Comparison of ENCODE assay signal across 12 cellular contexts in the genomic region with DNA sequence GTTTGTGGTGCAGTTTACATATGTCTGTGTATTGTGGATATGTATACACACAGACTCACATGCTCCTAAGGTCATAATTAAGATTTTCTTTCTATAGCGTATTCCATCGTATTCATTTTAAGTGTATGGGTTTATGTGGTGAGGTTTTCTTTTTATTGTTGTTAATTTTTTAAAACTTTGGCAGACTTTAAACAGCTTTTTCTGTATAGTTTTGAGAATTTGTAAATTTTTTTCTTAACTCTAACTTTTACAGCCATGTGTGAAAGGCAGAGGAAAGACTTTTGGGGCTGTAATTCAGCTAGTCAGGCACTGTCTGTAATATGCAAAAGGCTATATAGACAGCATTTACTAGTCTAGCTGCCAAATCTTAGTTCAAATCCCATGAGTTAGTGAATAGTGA. TPM values are rescaled to one million over a fixed set of nuclear protein-coding genes. Genes with fewer than 3 reads are reported as not detected.
A peak's percentile ranks its signal among the peaks of the same experiment; 100 is the strongest.
DNase-seq lines count a peak whose midpoint lies in the region; ATAC-seq and TF ChIP-seq lines count a peak whose summit lies in the region.
"Had no signal": no experiment of that assay in that cellular context is flagged by ENCODE, and none has a peak within 500 bp of the region (broad histone marks: within the 10 kb centered on the region; RNA-seq: fewer than 3 reads in every experiment).

No MANE protein-coding gene starts in this region.

- H3K27me3 ChIP-seq in BE2C (no peaks in the 10 kb centered on the region), neuron (ENCODE audit: insufficient read depth, low read length) (no peaks in the 10 kb centered on the region), gastrocnemius medialis (no peaks in the 10 kb centered on the region)

- DNase-seq in BE2C, result no peak
- peak; percentile 20 for DNase-seq in NCI-H69 (lab: John Stamatoyannopoulos, UW)
- DNase-seq in epithelial cell of esophagus (ENCODE audit: low read depth), result no peak
- DNase-seq in activated CD4-positive, alpha-beta T cell treated with anti-CD3 and anti-CD28 coated beads for 1 hour, result no peak
- no peak for DNase-seq in NCI-H146 (lab: John Stamatoyannopoulos, UW)
- no peak for DNase-seq in retina
- DNase-seq in gastrocnemius medialis, result no peak
- DNase-seq: activated T-cell treated with anti-CD3 and anti-CD28 coated beads, Interleukin-2, amount 50 U/mL, for 72 hours; cerebellar nuclear complex; KG1 had no signal

- TF ChIP-seq CTCF in BE2C (IDR thresholded peaks at IDR 0.05; ENCODE audit: low read depth, low read length) (no peak), epithelial cell of esophagus (IDR thresholded peaks at IDR 0.05; ENCODE audit: insufficient read depth, low read depth, low read length, missing control alignments) (no peak), gastrocnemius medialis (IDR thresholded peaks at IDR 0.05 in 4 of 5, conservative IDR thresholded peaks at IDR 0.05 in 1 of 5) (no peak)

- H3K4me3 ChIP-seq in BE2C (ENCODE audit: low read depth, low read length) (peak overlapping the region; percentile 92), epithelial cell of esophagus (ENCODE audit: low read length) (peak overlapping the region; percentile 90), neuron (ENCODE audit: low read length) (peak overlapping the region; percentile 88), gastrocnemius medialis (no peak overlapping the region)

- no peak for TF ChIP-seq POLR2A in gastrocnemius medialis (IDR thresholded peaks at IDR 0.05)

- H3K36me3 ChIP-seq in BE2C (no peaks in the 10 kb centered on the region), neuron (ENCODE audit: insufficient read depth, low read length) (no peaks in the 10 kb centered on the region), gastrocnemius medialis (no peaks in the 10 kb centered on the region)

- no peak overlapping the region for H3K27ac ChIP-seq in gastrocnemius medialis

- intact Hi-C loops in gastrocnemius medialis (cut with DNase I; ENCODE audit: low total_unique reads), result loop anchor here (10.0 kb wide), 2 partner anchors 318 to 422 kb away; a partner anchor contains a TSS

- ATAC-seq in gastrocnemius medialis, result no peak
- ATAC-seq: activated T-cell treated with anti-CD3 and anti-CD28 coated beads, Interleukin-2, amount 50 U/mL, for 72 hours; GM12878 had no signal

- H2AFZ ChIP-seq in neuron (ENCODE audit: low read depth, low read length), result no peak overlapping the region

- in situ Hi-C loops in gastrocnemius medialis (cut with MboI; ENCODE audit: low sequenced_read_pairs in 4 of 4), result loop anchor here in 2 of 4 donors (25.0 kb wide), 2 partner anchors 520 to 680 kb away; a partner anchor contains a TSS

- H3K4me1 ChIP-seq in BE2C (peaks cover 13% of the 10 kb centered on the region), neuron (ENCODE audit: insufficient read depth, low read length) (peaks cover 34% of the 10 kb centered on the region), gastrocnemius medialis (peaks cover 20 to 24% of the 10 kb centered on the region in 2 donors)

- H3K9me3 ChIP-seq in BE2C (no peaks in the 10 kb centered on the region), neuron (ENCODE audit: low read length) (no peaks in the 10 kb centered on the region), gastrocnemius medialis (no peaks in the 10 kb centered on the region)

RNA-seq across cellular contexts. Expression of a gene that starts 2.2 kb away (rescaled TPM):
- 4.7 TPM for polyA plus RNA-seq in BE2C (2012; ENCODE audit: insufficient read depth, insufficient read length, low read depth)
- 1 to 10 TPM; 2.8 to 4.1 (median 4.0) TPM for total RNA-seq in gastrocnemius medialis

Comparison
In these comparisons a context has a peak if more than half of its experiments do, and no peak if none do; other contexts are left out.
1. H3K4me3 ChIP-seq: peak in BE2C (single experiment), epithelial cell of esophagus (single experiment) and neuron (single experiment); none in gastrocnemius medialis (0 of 4).